In genomic region chr3:119608591-119608990, GRCh38 we compare ENCODE assay signal across 18 cellular contexts. TPM values are rescaled to one million over a fixed set of nuclear protein-coding genes. Genes with fewer than 3 reads are reported as not detected.
DNase-seq lines count a peak whose midpoint lies in the region; ATAC-seq and TF ChIP-seq lines count a peak whose summit lies in the region.
"Had no signal": no experiment of that assay in that cellular context is flagged by ENCODE, and none has a peak within 500 bp of the region (broad histone marks: within the 10 kb centered on the region; RNA-seq: fewer than 3 reads in every experiment).

No MANE protein-coding gene starts in this region.

- H3K18ac ChIP-seq in mesendoderm (ENCODE audit: low read length), result no peak overlapping the region

- H2BK120ac ChIP-seq in mesendoderm (ENCODE audit: low read depth, low read length), result no peak overlapping the region

- H3K79me1 ChIP-seq in mesendoderm (ENCODE audit: low read length), result no peaks in the 10 kb centered on the region

- H3K23ac ChIP-seq in mesendoderm (ENCODE audit: low read length), result no peak overlapping the region

- H3K4me3 ChIP-seq in HAP-1 (no peak overlapping the region), mesendoderm (ENCODE audit: low read length) (no peak overlapping the region)
- H3K4me3 ChIP-seq: GM12878, GM23248 had no signal

- DNase-seq in DMS79 treated with DMSO at 0.1 percent for 48 hours (lab: John Stamatoyannopoulos, UW) (peak; percentile 13), DMS79 (lab: John Stamatoyannopoulos, UW) (no peak), HAP-1 (ENCODE audit: low spot score in 2 of 2) (peak; percentile 25 to 52), neural crest cell (ENCODE audit: low read depth, low spot score) (no peak), mesendoderm (no peak)
- DNase-seq: CD8-positive, alpha-beta T cell; GM23248 had no signal

- peak overlapping the region; percentile 10 for H3K27ac Mint-ChIP-seq in dendritic cell treated with granulocyte-macrophage colony-stimulating factor and Interleukin-4, amounts not matched to agents 40 ng/mL and 50 ng/mL, for 4 days
- peak overlapping the region; percentile 60 for H3K27ac Mint-ChIP-seq in neural crest cell (ENCODE audit: unreplicated experiment)
- H3K27ac Mint-ChIP-seq: CD8-positive, alpha-beta T cell; IgD-negative memory B cell had no signal

- H3K9me3 ChIP-seq in HAP-1, result no peaks in the 10 kb centered on the region
- H3K9me3 ChIP-seq: Caco-2 had no signal

- H3K4me2 ChIP-seq in mesendoderm (ENCODE audit: low read length), result no peak overlapping the region

- no peak overlapping the region for H3K4ac ChIP-seq in mesendoderm (ENCODE audit: low read depth, low read length)

- no peak overlapping the region for H2AK5ac ChIP-seq in mesendoderm (ENCODE audit: low read length)

- WGBS in mesendoderm (ENCODE audit: extremely low coverage, insufficient coverage, low lambda C conversion rate), result no CpG with 5 or more reads among the region's 5 CpGs

- TF ChIP-seq CTCF in neural crest cell (conservative IDR thresholded peaks at IDR 0.05), result no peak

- H3K4me1 ChIP-seq in HAP-1 (peaks cover 14% of the 10 kb centered on the region), mesendoderm (ENCODE audit: control insufficient read depth, low read depth, low read length) (no peaks in the 10 kb centered on the region)
- H3K4me1 ChIP-seq: Caco-2 had no signal

- H4K5ac ChIP-seq in mesendoderm (ENCODE audit: low read length), result no peak overlapping the region

- no peak overlapping the region for H2BK5ac ChIP-seq in mesendoderm (ENCODE audit: low read length)

- H3K79me2 ChIP-seq in mesendoderm (ENCODE audit: control insufficient read depth, insufficient read depth, low read length), result no peaks in the 10 kb centered on the region

- no peaks in the 10 kb centered on the region for H3K4me1 Mint-ChIP-seq in dendritic cell treated with granulocyte-macrophage colony-stimulating factor and Interleukin-4, amounts not matched to agents 40 ng/mL and 50 ng/mL, for 4 days (ENCODE audit: low read depth)
- H3K4me1 Mint-ChIP-seq in neural crest cell, result peaks cover 4% of the 10 kb centered on the region
- H3K4me1 Mint-ChIP-seq: CD14-positive monocyte, IgD-negative memory B cell had no signal

- H3K9me3 Mint-ChIP-seq in dendritic cell treated with granulocyte-macrophage colony-stimulating factor and Interleukin-4, amounts not matched to agents 40 ng/mL and 50 ng/mL, for 4 days, result no peaks in the 10 kb centered on the region
- H3K9me3 Mint-ChIP-seq in neural crest cell, result peaks cover 7% of the 10 kb centered on the region
- H3K9me3 Mint-ChIP-seq: CD8-positive, alpha-beta T cell had no signal

- H3K36me3 Mint-ChIP-seq in dendritic cell treated with granulocyte-macrophage colony-stimulating factor and Interleukin-4, amounts not matched to agents 40 ng/mL and 50 ng/mL, for 4 days (ENCODE audit: low read depth), result no peaks in the 10 kb centered on the region
- no peaks in the 10 kb centered on the region for H3K36me3 Mint-ChIP-seq in neural crest cell (ENCODE audit: low read depth)
- H3K36me3 Mint-ChIP-seq: CD14-positive monocyte; CD8-positive, alpha-beta T cell had no signal

- in situ Hi-C loops in HAP-1 (cut with MboI; ENCODE audit: low sequenced_read_pairs), result no loop called here

- H4K8ac ChIP-seq in mesendoderm (ENCODE audit: low read depth, low read length), result no peak overlapping the region

- H3K27me3 ChIP-seq in HAP-1 (ENCODE audit: low read depth) (no peaks in the 10 kb centered on the region), mesendoderm (ENCODE audit: insufficient read depth, low read length, poor library complexity) (no peaks in the 10 kb centered on the region)

- no peak overlapping the region for H3K56ac ChIP-seq in mesendoderm (ENCODE audit: low read length)

- H2BK15ac ChIP-seq in mesendoderm (replicated peaks; ENCODE audit: low read depth), result no peak overlapping the region

- H3K9ac ChIP-seq in mesendoderm (ENCODE audit: low read length), result no peak overlapping the region
- H3K9ac ChIP-seq: GM23248 had no signal

- ATAC-seq in GM19324 (IDR thresholded peaks at IDR 0.05; ENCODE audit: low FRiP score, unreplicated experiment), result no peak
- ATAC-seq: CD8-positive, alpha-beta T cell; GM12878 had no signal

- H3K4me3 Mint-ChIP-seq in dendritic cell treated with granulocyte-macrophage colony-stimulating factor and Interleukin-4, amounts not matched to agents 40 ng/mL and 50 ng/mL, for 4 days, result no peak overlapping the region
- H3K4me3 Mint-ChIP-seq in neural crest cell, result no peak overlapping the region
- H3K4me3 Mint-ChIP-seq: CD14-positive monocyte; CD8-positive, alpha-beta T cell; IgD-negative memory B cell had no signal

- peaks cover 5% of the 10 kb centered on the region for H3K27me3 Mint-ChIP-seq in dendritic cell treated with granulocyte-macrophage colony-stimulating factor and Interleukin-4, amounts not matched to agents 40 ng/mL and 50 ng/mL, for 4 days
- H3K27me3 Mint-ChIP-seq in neural crest cell (ENCODE audit: low read depth), result no peaks in the 10 kb centered on the region
- H3K27me3 Mint-ChIP-seq: IgD-negative memory B cell had no signal

- H3K36me3 ChIP-seq in HAP-1 (replicated peaks) (no peaks in the 10 kb centered on the region), mesendoderm (ENCODE audit: control insufficient read depth, insufficient read depth, low read length) (no peaks in the 10 kb centered on the region)

- no peak overlapping the region for H3K27ac ChIP-seq in mesendoderm (ENCODE audit: low read depth, low read length)
- H3K27ac ChIP-seq: 22Rv1, GM23248 had no signal

- intact Hi-C loops in dendritic cell treated with granulocyte-macrophage colony-stimulating factor and Interleukin-4, amounts not matched to agents 40 ng/mL and 50 ng/mL, for 4 days (cut with micrococcal nuclease), result no loop called here

RNA-seq across cellular contexts. Expression of gene PLA1A, which starts 10.9 kb away (rescaled TPM):
- not detected in 2 replicates for total RNA-seq in neural crest cell
- 0.08 TPM for polyA plus RNA-seq in mesendoderm (2013, experiment 1 of 2)
- 0.08 TPM for polyA plus RNA-seq in mesendoderm (2013, experiment 2 of 2)
- total RNA-seq: A673; CD8-positive, alpha-beta T cell; Daoy; GM23248; HT-29 had no signal
- polyA plus RNA-seq: BJ, CD14-positive monocyte, GM23248, IgD-negative memory B cell had no signal

RNA-seq across cellular contexts. Expression of gene ADPRH, which starts 29.3 kb away (rescaled TPM):
- total RNA-seq in neural crest cell, result 3.5 TPM in 2 replicates
- 2.8 TPM for polyA plus RNA-seq in mesendoderm (2013, experiment 1 of 2)
- polyA plus RNA-seq in mesendoderm (2013, experiment 2 of 2), result 2.5 TPM

RNA-seq across cellular contexts. Expression of gene CD80, which starts 49.2 kb away (rescaled TPM):
- not detected in 2 replicates for total RNA-seq in neural crest cell
- polyA plus RNA-seq in mesendoderm (2013, experiment 1 of 2), result 0.07 TPM
- polyA plus RNA-seq in mesendoderm (2013, experiment 2 of 2), result not detected
- total RNA-seq: A673, Caco-2, Daoy, GM23248, HT-29 had no signal
- polyA plus RNA-seq: BJ, GM23248 had no signal

RNA-seq across cellular contexts. Expression of gene POPDC2, which starts 51.8 kb away (rescaled TPM):
- 2.8 and 3.8 TPM in 2 replicates for total RNA-seq in neural crest cell
- polyA plus RNA-seq in mesendoderm (2013, experiment 1 of 2), result 0.25 TPM
- polyA plus RNA-seq in mesendoderm (2013, experiment 2 of 2), result 0.25 TPM
- total RNA-seq: GM23248 had no signal

Comparison
In these comparisons a context has a peak if more than half of its experiments do, and no peak if none do; other contexts are left out.
1. DNase-seq: peak in DMS79 treated with DMSO at 0.1 percent for 48 hours (single experiment) and HAP-1 (2 of 2); none in DMS79 (single experiment), neural crest cell (single experiment) and mesendoderm (single experiment).